ENCODE assay signal across 8 cellular contexts in the genomic region with DNA sequence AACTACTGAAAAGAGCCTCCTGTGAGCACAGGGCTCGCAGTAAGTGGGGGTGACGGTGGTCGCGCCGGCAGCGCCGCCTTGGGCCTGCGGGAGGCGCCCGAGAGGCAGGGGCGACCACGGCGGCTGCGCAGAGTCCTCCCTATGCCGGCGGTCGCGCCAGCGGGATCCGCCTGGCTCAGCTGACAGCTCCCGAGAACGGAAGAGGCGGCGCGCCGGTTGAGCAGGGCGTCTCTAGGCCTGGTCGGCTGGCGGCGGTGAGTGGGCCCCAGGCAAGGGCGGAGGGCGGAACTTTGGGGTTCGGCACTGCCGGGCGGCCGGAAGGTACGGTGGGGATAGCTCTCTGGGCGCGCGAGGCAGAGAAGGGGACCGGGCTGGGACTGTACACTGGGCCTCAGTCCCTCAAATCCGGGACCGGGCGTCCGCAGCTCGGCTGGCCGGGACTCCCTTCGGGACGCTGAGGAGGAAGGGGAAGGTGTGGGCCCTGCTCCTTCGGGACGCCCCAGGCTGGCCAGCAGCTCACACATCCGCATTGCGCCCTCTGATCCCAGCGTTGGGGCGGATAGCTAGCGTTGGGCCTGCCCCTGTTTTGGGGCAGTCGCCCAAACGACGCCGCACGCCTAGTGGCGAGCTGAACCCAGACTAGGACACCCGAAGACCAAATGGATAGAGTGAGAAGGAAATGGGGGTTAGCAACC. TPM values are rescaled to one million over a fixed set of nuclear protein-coding genes. Genes with fewer than 3 reads are reported as not detected.
A peak's percentile ranks its signal among the peaks of the same experiment; 100 is the strongest.
DNase-seq lines count a peak whose midpoint lies in the region; ATAC-seq and TF ChIP-seq lines count a peak whose summit lies in the region.

A gene with protein sequence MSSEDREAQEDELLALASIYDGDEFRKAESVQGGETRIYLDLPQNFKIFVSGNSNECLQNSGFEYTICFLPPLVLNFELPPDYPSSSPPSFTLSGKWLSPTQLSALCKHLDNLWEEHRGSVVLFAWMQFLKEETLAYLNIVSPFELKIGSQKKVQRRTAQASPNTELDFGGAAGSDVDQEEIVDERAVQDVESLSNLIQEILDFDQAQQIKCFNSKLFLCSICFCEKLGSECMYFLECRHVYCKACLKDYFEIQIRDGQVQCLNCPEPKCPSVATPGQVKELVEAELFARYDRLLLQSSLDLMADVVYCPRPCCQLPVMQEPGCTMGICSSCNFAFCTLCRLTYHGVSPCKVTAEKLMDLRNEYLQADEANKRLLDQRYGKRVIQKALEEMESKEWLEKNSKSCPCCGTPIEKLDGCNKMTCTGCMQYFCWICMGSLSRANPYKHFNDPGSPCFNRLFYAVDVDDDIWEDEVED (plus strand): TSS at position 192 of the 695 bp plus-strand sequence. CDS start 4,484 bp downstream, outside the sequence.

- TF ChIP-seq CTCF in GM12865 (IDR thresholded peaks at IDR 0.05; ENCODE audit: insufficient read depth, low read depth, low read length, missing control alignments), result peak; percentile 98
- TF ChIP-seq CTCF in SU-DHL-6 (IDR thresholded peaks at IDR 0.05; ENCODE audit: insufficient read depth, low read length, poor library complexity, severe bottlenecking), result peak; percentile 75
- TF ChIP-seq CTCF in cardiac muscle cell (IDR thresholded peaks at IDR 0.05; ENCODE audit: low read depth, low read length), result peak; percentile 74
- peak; percentile 97 to 99 (median 97) for TF ChIP-seq CTCF in upper lobe of left lung (IDR thresholded peaks at IDR 0.05)

- DNase-seq in GM12865 (ENCODE audit: low read depth), result peak; percentile 98
- DNase-seq in NCI-H1092 (lab: John Stamatoyannopoulos, UW), result peak; percentile 82
- DNase-seq in activated naive CD8-positive, alpha-beta T cell treated with anti-CD3 and anti-CD28 coated beads, Interleukin-2, amount 50 U/mL, for 16 hours (ENCODE audit: low read depth, low spot score), result peak; percentile 88
- peak; percentile 96 to 97 for DNase-seq in cardiac muscle cell (ENCODE audit: low read depth in 1 of 2, low spot score in 1 of 2)
- DNase-seq in posterior cingulate gyrus, result peak; percentile 82 to 99 (median 92)
- peak; percentile 98 for DNase-seq in upper lobe of left lung

- H3K27me3 ChIP-seq in SU-DHL-6 (ENCODE audit: low read length) (no peaks in the 10 kb centered on the region), cardiac muscle cell (no peaks in the 10 kb centered on the region), upper lobe of left lung (no peaks in the 10 kb centered on the region)

- ATAC-seq in HG02610 (IDR thresholded peaks at IDR 0.05; ENCODE audit: unreplicated experiment) (peak; percentile 94), upper lobe of left lung (ENCODE audit: low FRiP score in 2 of 2) (peak; percentile 100)

- no peaks in the 10 kb centered on the region for H3K9me2 ChIP-seq in SU-DHL-6 (replicated peaks; ENCODE audit: insufficient read depth, low read length)

- no peaks in the 10 kb centered on the region for H4K20me1 ChIP-seq in SU-DHL-6 (ENCODE audit: low read depth, low read length)

- peak within 1 kb of the TSS; percentile 79 for H3K4me2 ChIP-seq in SU-DHL-6 (ENCODE audit: low read depth, low read length, poor library complexity, severe bottlenecking)

- H3K4me3 ChIP-seq in GM12865 (ENCODE audit: low read depth, low read length), result peak within 1 kb of the TSS; percentile 88
- peak within 1 kb of the TSS; percentile 60 for H3K4me3 ChIP-seq in SU-DHL-6 (ENCODE audit: insufficient read depth, low read length, poor library complexity, severe bottlenecking)
- peak within 1 kb of the TSS; percentile 73 for H3K4me3 ChIP-seq in cardiac muscle cell
- peak within 1 kb of the TSS; percentile 48 to 70 (median 58) for H3K4me3 ChIP-seq in upper lobe of left lung

- peak within 1 kb of the TSS; percentile 79 for H3K9ac ChIP-seq in SU-DHL-6 (ENCODE audit: low read length)

- no peak for TF ChIP-seq EP300 in upper lobe of left lung (IDR thresholded peaks at IDR 0.05)

- peaks cover 13% of the 10 kb centered on the region for H3K4me1 ChIP-seq in cardiac muscle cell (ENCODE audit: low read depth)
- peaks cover 15 to 30% (median 20%) of the 10 kb centered on the region in 4 donors for H3K4me1 ChIP-seq in upper lobe of left lung

- no peaks in the 10 kb centered on the region for H3K9me3 ChIP-seq in SU-DHL-6 (ENCODE audit: insufficient read depth, low read length)
- no peaks in the 10 kb centered on the region for H3K9me3 ChIP-seq in cardiac muscle cell (ENCODE audit: low read depth)
- no peaks in the 10 kb centered on the region for H3K9me3 ChIP-seq in upper lobe of left lung

- H3K27ac ChIP-seq in SU-DHL-6 (ENCODE audit: low read depth, low read length), result peak within 1 kb of the TSS; percentile 82
- H3K27ac ChIP-seq in cardiac muscle cell, result peak within 1 kb of the TSS; percentile 97
- H3K27ac ChIP-seq in upper lobe of left lung, result peak within 1 kb of the TSS; percentile 94 to 99 (median 98)

- WGBS in upper lobe of left lung, 2 donors, result 0% methylated on average over 7 to 23 of the region's 63 CpGs

- peak within 1 kb of the TSS; percentile 98 for H2AFZ ChIP-seq in SU-DHL-6 (ENCODE audit: low read depth, low read length, severe bottlenecking)

- peak in 3 of 4 donors; percentile 90 to 98 (median 93) for TF ChIP-seq POLR2A in upper lobe of left lung (IDR thresholded peaks at IDR 0.05)

- peaks cover 22% of the 10 kb centered on the region; the same call in 1 of the 2 replicates for H3F3A ChIP-seq in SU-DHL-6 (ENCODE audit: insufficient read depth)

- peaks cover 5% of the 10 kb centered on the region; the same call in 1 of the 2 replicates for H3K79me2 ChIP-seq in SU-DHL-6 (ENCODE audit: insufficient read depth, low read length)

- intact Hi-C loops in posterior cingulate gyrus (cut with DNase I), result loop anchor here (10.0 kb wide), 1 partner anchor 154 kb away; no protein-coding TSS in a partner anchor

- H3K36me3 ChIP-seq in SU-DHL-6 (ENCODE audit: low read length), result no peaks in the 10 kb centered on the region
- H3K36me3 ChIP-seq in cardiac muscle cell, result peaks cover 7% of the 10 kb centered on the region
- H3K36me3 ChIP-seq in upper lobe of left lung, result peaks cover 0 to 17% (median 9%) of the 10 kb centered on the region in 4 donors

RNA-seq across cellular contexts. Expression of the gene that starts here (rescaled TPM):
- 35.4 and 57.2 TPM in 2 replicates for total RNA-seq in cardiac muscle cell
- polyA plus RNA-seq in cardiac muscle cell, result 60.3 and 69.2 TPM in 2 replicates
- total RNA-seq in upper lobe of left lung, result 10 to 100 TPM; 20.3 to 54.6 (median 44.3) TPM

Comparison
In these comparisons a context has a peak if more than half of its experiments do, and no peak if none do; other contexts are left out.
1. Peak in every context shown above with its lines: DNase-seq, ATAC-seq, H3K4me3 ChIP-seq and H3K27ac ChIP-seq.